Comparison of ENCODE assay signal across 8 cellular contexts in genomic region chrX:47649302-47649701, GRCh38. TPM values are rescaled to one million over a fixed set of nuclear protein-coding genes. Genes with fewer than 3 reads are reported as not detected.
DNase-seq lines count a peak whose midpoint lies in the region; ATAC-seq, FAIRE-seq and TF ChIP-seq lines count a peak whose summit lies in the region.

No MANE protein-coding gene starts in this region.

- CTCF ChIA-PET in PC-3 (lab: Charles Lee), result interaction anchor here (0.6 kb wide), 1 partner anchor 736 kb away, joined by 8 read pairs; no protein-coding TSS in a partner anchor
- CTCF ChIA-PET in endothelial cell of umbilical vein (lab: Charles Lee), result no interaction called here

- peaks cover 48% of the 10 kb centered on the region for H3K79me2 ChIP-seq in DND-41 (ENCODE audit: insufficient read depth, low read length)
- peaks cover 38% of the 10 kb centered on the region for H3K79me2 ChIP-seq in PC-3 (ENCODE audit: low read length)
- H3K79me2 ChIP-seq in endothelial cell of umbilical vein (ENCODE audit: control insufficient read depth, insufficient read depth, low read length), result peaks cover 10% of the 10 kb centered on the region
- H3K79me2 ChIP-seq in trophoblast cell (ENCODE audit: control insufficient read depth, insufficient read depth, low read length, poor library complexity), result peaks cover 3% of the 10 kb centered on the region

- H3K9me2 ChIP-seq in PC-3 (replicated peaks; ENCODE audit: low read length), result no peaks in the 10 kb centered on the region

- no peaks in the 10 kb centered on the region for H3F3A ChIP-seq in PC-3 (ENCODE audit: low read length, unreplicated experiment)

- BruUV-seq in PC-3 (replicated peaks; lab: Mats Ljungman, UMichigan) (no TSS peak), endothelial cell of umbilical vein (replicated peaks; lab: Mats Ljungman, UMichigan) (TSS peak; percentile 35)

- intact Hi-C loops in PC-3 (cut with micrococcal nuclease) (no loop called here), endothelial cell of umbilical vein (cut with micrococcal nuclease) (no loop called here)

- H3K9ac ChIP-seq in DND-41 (ENCODE audit: low read depth, low read length) (peak overlapping the region; percentile 72), PC-3 (ENCODE audit: low read length) (peak overlapping the region; percentile 89), endothelial cell of umbilical vein (replicated peaks; ENCODE audit: extremely low read depth, insufficient read depth, low read length) (peak overlapping the region; percentile 19), trophoblast cell (ENCODE audit: low read length) (no peak overlapping the region)

- H2BK12ac ChIP-seq in trophoblast cell (ENCODE audit: low read length), result no peak overlapping the region

- H4K91ac ChIP-seq in trophoblast cell (ENCODE audit: low read depth, low read length), result no peak overlapping the region

- H3K4me1 ChIP-seq in DND-41 (ENCODE audit: insufficient read depth, low read length) (peaks cover 39% of the 10 kb centered on the region), PC-3 (ENCODE audit: insufficient read depth, low read length) (peaks cover 13% of the 10 kb centered on the region), endothelial cell of umbilical vein (ENCODE audit: control insufficient read depth, extremely low read depth, insufficient read depth, low read length) (peaks cover 14% of the 10 kb centered on the region), trophoblast cell (ENCODE audit: control insufficient read depth in 1 of 2, insufficient read depth in 2 of 2, low read length in 2 of 2) (peaks cover 4 to 6% of the 10 kb centered on the region in 2 experiments)

- H3K27me3 ChIP-seq in DND-41 (ENCODE audit: insufficient read depth, low read length, poor library complexity) (no peaks in the 10 kb centered on the region), PC-3 (ENCODE audit: low read length) (no peaks in the 10 kb centered on the region), endothelial cell of umbilical vein (ENCODE audit: control insufficient read depth in 2 of 2, insufficient read depth in 2 of 2, low read length in 2 of 2) (no peaks in the 10 kb centered on the region), trophoblast cell (ENCODE audit: insufficient read depth, low read length) (no peaks in the 10 kb centered on the region)

- no peak overlapping the region for H3K23ac ChIP-seq in trophoblast cell (ENCODE audit: low read length)

- H4K20me1 ChIP-seq in DND-41 (ENCODE audit: insufficient read depth, low read length) (no peaks in the 10 kb centered on the region), PC-3 (ENCODE audit: low read length) (no peaks in the 10 kb centered on the region), endothelial cell of umbilical vein (replicated peaks; ENCODE audit: control insufficient read depth, extremely low read depth, insufficient read depth, low read length) (no peaks in the 10 kb centered on the region)

- H4K8ac ChIP-seq in trophoblast cell (ENCODE audit: low read depth, low read length), result no peak overlapping the region

- H3K27ac ChIP-seq in DND-41 (ENCODE audit: low read length) (peak overlapping the region; percentile 67), PC-3 (ENCODE audit: low read length) (no peak overlapping the region), endothelial cell of umbilical vein (ENCODE audit: insufficient read depth, low read depth, low read length) (no peak overlapping the region), trophoblast cell (ENCODE audit: low read depth, low read length) (no peak overlapping the region)

- H3K79me1 ChIP-seq in trophoblast cell (ENCODE audit: low read length), result peaks cover 6% of the 10 kb centered on the region

- H3K36me3 ChIP-seq in DND-41 (ENCODE audit: insufficient read depth, low read length), result peaks cover 41% of the 10 kb centered on the region
- H3K36me3 ChIP-seq in PC-3 (ENCODE audit: low read depth, low read length), result peaks cover 7% of the 10 kb centered on the region
- peaks cover 2 to 3% of the 10 kb centered on the region in 2 experiments for H3K36me3 ChIP-seq in endothelial cell of umbilical vein (ENCODE audit: control insufficient read depth in 2 of 2, extremely low read depth in 1 of 2, insufficient read depth in 2 of 2, low read length in 2 of 2)
- peaks cover 0 to 2% of the 10 kb centered on the region in 2 experiments for H3K36me3 ChIP-seq in trophoblast cell (ENCODE audit: control insufficient read depth in 1 of 2, insufficient read depth in 2 of 2, low read length in 2 of 2)

- H3K4me2 ChIP-seq in DND-41 (ENCODE audit: insufficient read depth, low read length), result peak overlapping the region; percentile 86
- peak overlapping the region; percentile 99 for H3K4me2 ChIP-seq in PC-3 (ENCODE audit: low read length)
- peak overlapping the region; percentile 66 for H3K4me2 ChIP-seq in endothelial cell of umbilical vein (ENCODE audit: insufficient read depth, low read length)
- peak overlapping the region; percentile 78 for H3K4me2 ChIP-seq in trophoblast cell (ENCODE audit: low read length)

- H3K18ac ChIP-seq in trophoblast cell (ENCODE audit: low read length), result no peak overlapping the region

- POLR2A ChIA-PET in PC-3 (lab: Charles Lee; ENCODE audit: unreplicated experiment), result no interaction called here
- POLR2A ChIA-PET in endothelial cell of umbilical vein (lab: Charles Lee), result no interaction called here

- no peak overlapping the region for H2BK5ac ChIP-seq in trophoblast cell (ENCODE audit: low read depth, low read length, poor library complexity)

- no peak overlapping the region for H2AK5ac ChIP-seq in trophoblast cell (ENCODE audit: low read length)

- no peak overlapping the region for H2BK120ac ChIP-seq in trophoblast cell (ENCODE audit: insufficient read depth, low read length, poor library complexity)

- ATAC-seq in DND-41 (ENCODE audit: insufficient read depth, low read depth), result no peak
- no peak for ATAC-seq in PC-3
- no peak for ATAC-seq in GM21528 (IDR thresholded peaks at IDR 0.05; ENCODE audit: low FRiP score, unreplicated experiment)
- ATAC-seq in GM19455 (IDR thresholded peaks at IDR 0.05; ENCODE audit: unreplicated experiment), result no peak

- H3K9me1 ChIP-seq in endothelial cell of umbilical vein (replicated peaks; ENCODE audit: control insufficient read depth, extremely low read depth, insufficient read depth, low read length), result no peaks in the 10 kb centered on the region

- no peak overlapping the region for H3K14ac ChIP-seq in trophoblast cell (ENCODE audit: low read length)

- H2AFZ ChIP-seq in DND-41 (ENCODE audit: low read depth, low read length) (no peak overlapping the region), PC-3 (ENCODE audit: low read length) (no peak overlapping the region), endothelial cell of umbilical vein (ENCODE audit: low read depth, low read length) (no peak overlapping the region), trophoblast cell (ENCODE audit: insufficient read depth, low read length, poor library complexity) (no peak overlapping the region)

- DNase-seq in DND-41 (no peak), PC-3 (no peak), endothelial cell of umbilical vein (ENCODE audit: low read depth, low spot score) (no peak), trophoblast cell (no peak), NCI-H146 treated with DMSO at 0.1 percent for 48 hours (lab: John Stamatoyannopoulos, UW; ENCODE audit: unreplicated experiment) (no peak), inferior parietal cortex (ENCODE audit: extremely low spot score) (no peak)

- dilution Hi-C loops in endothelial cell of umbilical vein (cut with MboI; ENCODE audit: extremely low pct_ligation_motif_present, low sequenced_read_pairs), result no loop called here

- FAIRE-seq in endothelial cell of umbilical vein (lab: Jason Lieb, UNC), result no peak

- no peak overlapping the region for H4K12ac ChIP-seq in trophoblast cell (ENCODE audit: low read depth, low read length)

- no peak overlapping the region for H3K4ac ChIP-seq in trophoblast cell (ENCODE audit: low read depth, low read length)

- H3K9me3 ChIP-seq in DND-41 (ENCODE audit: insufficient read depth, low read length, severe bottlenecking), result no peaks in the 10 kb centered on the region
- no peaks in the 10 kb centered on the region for H3K9me3 ChIP-seq in PC-3 (ENCODE audit: low read length)
- no peaks in the 10 kb centered on the region for H3K9me3 ChIP-seq in endothelial cell of umbilical vein (replicated peaks; ENCODE audit: control insufficient read depth, insufficient read depth, low read length)
- no peaks in the 10 kb centered on the region for H3K9me3 ChIP-seq in trophoblast cell (ENCODE audit: insufficient read depth, low read depth, low read length)

- WGBS in trophoblast cell (ENCODE audit: extremely low coverage, insufficient coverage, insufficient read length), result no CpG with 5 or more reads among the region's 7 CpGs

- TF ChIP-seq CTCF in DND-41 (IDR thresholded peaks at IDR 0.05; ENCODE audit: borderline replicate concordance, extremely low read depth, low read length, poor library complexity, severe bottlenecking) (no peak), PC-3 (conservative IDR thresholded peaks at IDR 0.05; ENCODE audit: low read depth, low read length) (no peak), endothelial cell of umbilical vein (IDR thresholded peaks at IDR 0.05; ENCODE audit: extremely low read depth in 1 of 2, insufficient read depth in 1 of 2, low read depth in 1 of 2, low read length in 2 of 2) (no peak)

- TF ChIP-seq POLR2A in endothelial cell of umbilical vein (IDR thresholded peaks at IDR 0.05; ENCODE audit: low read depth, low read length), result no peak

- H3K4me3 ChIP-seq in DND-41 (ENCODE audit: low read depth in 1 of 2, low read length in 2 of 2), result peak overlapping the region; percentile 28 to 76; a peak in 3 of 4 replicates
- peak overlapping the region; percentile 91 for H3K4me3 ChIP-seq in PC-3 (ENCODE audit: low read length)
- H3K4me3 ChIP-seq in endothelial cell of umbilical vein (replicated peaks in 1 of 3; ENCODE audit: insufficient read depth in 1 of 3, low read depth in 1 of 3, low read length in 3 of 3), result peak overlapping the region in 2 of 3 experiments; percentile 56 to 88
- H3K4me3 ChIP-seq in trophoblast cell (ENCODE audit: low read depth, low read length), result no peak overlapping the region

RNA-seq across cellular contexts. Expression of gene ELK1, which starts 1.1 kb away (rescaled TPM):
- total RNA-seq in PC-3 (2014; rRNA removed) (59.0 and 63.1 TPM in 2 replicates), endothelial cell of umbilical vein (27.5 and 28.7 TPM in 2 replicates)
- 18.3 and 21.0 TPM in 2 replicates for polyA plus RNA-seq in endothelial cell of umbilical vein
- 12.1 and 15.2 TPM in 2 replicates for polyA plus RNA-seq in endothelial cell of umbilical vein (2011; cell fraction: cytosol; rRNA removed)
- 9.7 and 9.8 TPM in 2 replicates for polyA plus RNA-seq in endothelial cell of umbilical vein (2011; cell fraction: nucleus; rRNA removed)
- polyA plus RNA-seq in endothelial cell of umbilical vein (2012), result 15.9 and 19.6 TPM in 2 replicates
- 11.5 and 16.5 TPM in 2 replicates for polyA minus RNA-seq in endothelial cell of umbilical vein
- 32.8 TPM for polyA minus RNA-seq in endothelial cell of umbilical vein (2011; cell fraction: cytosol; rRNA and poly(A)+ RNA removed)
- 7.5 and 9.6 TPM in 2 replicates for polyA minus RNA-seq in endothelial cell of umbilical vein (2011; cell fraction: nucleus; rRNA and poly(A)+ RNA removed)
- 25.3 and 26.6 TPM in 2 replicates for polyA plus RNA-seq in trophoblast cell (2013)

RNA-seq across cellular contexts. Expression of gene UXT, which starts 9.7 kb away (rescaled TPM):
- 143 and 144 TPM in 2 replicates for total RNA-seq in PC-3 (2014; rRNA removed)
- 91.2 and 95.7 TPM in 2 replicates for total RNA-seq in endothelial cell of umbilical vein
- 153 and 164 TPM in 2 replicates for polyA plus RNA-seq in endothelial cell of umbilical vein
- 87.8 and 115 TPM in 2 replicates for polyA plus RNA-seq in endothelial cell of umbilical vein (2011; cell fraction: cytosol; rRNA removed)
- 45.8 and 62.3 TPM in 2 replicates for polyA plus RNA-seq in endothelial cell of umbilical vein (2011; cell fraction: nucleus; rRNA removed)
- 131 and 133 TPM in 2 replicates for polyA plus RNA-seq in endothelial cell of umbilical vein (2012)
- 32.0 and 35.6 TPM in 2 replicates for polyA minus RNA-seq in endothelial cell of umbilical vein
- 102 TPM for polyA minus RNA-seq in endothelial cell of umbilical vein (2011; cell fraction: cytosol; rRNA and poly(A)+ RNA removed)
- polyA minus RNA-seq in endothelial cell of umbilical vein (2011; cell fraction: nucleus; rRNA and poly(A)+ RNA removed), result 22.1 and 30.6 TPM in 2 replicates
- polyA plus RNA-seq in trophoblast cell (2013), result 90.1 and 93.3 TPM in 2 replicates

RNA-seq across cellular contexts. Expression of gene CFP, which starts 19.6 kb away (rescaled TPM):
- 0.12 and 1.9 TPM in 2 replicates for total RNA-seq in PC-3 (2014; rRNA removed)
- total RNA-seq in endothelial cell of umbilical vein, result 1.00 and 1.9 TPM in 2 replicates
- 0.62 and 0.69 TPM in 2 replicates for polyA plus RNA-seq in endothelial cell of umbilical vein
- polyA plus RNA-seq in endothelial cell of umbilical vein (2011; cell fraction: cytosol; rRNA removed), result 0.30 and 0.43 TPM in 2 replicates
- 0.61 and 1.1 TPM in 2 replicates for polyA plus RNA-seq in endothelial cell of umbilical vein (2011; cell fraction: nucleus; rRNA removed)
- polyA plus RNA-seq in endothelial cell of umbilical vein (2012), result 1.5 and 5.0 TPM in 2 replicates
- 1.00 and 1.3 TPM in 2 replicates for polyA minus RNA-seq in endothelial cell of umbilical vein
- not detected for polyA minus RNA-seq in endothelial cell of umbilical vein (2011; cell fraction: cytosol; rRNA and poly(A)+ RNA removed)
- polyA minus RNA-seq in endothelial cell of umbilical vein (2011; cell fraction: nucleus; rRNA and poly(A)+ RNA removed), result 0.43 and 0.72 TPM in 2 replicates
- polyA plus RNA-seq in trophoblast cell (2013), result 0.49 and 0.67 TPM in 2 replicates

RNA-seq across cellular contexts. Expression of gene SYN1, which starts 29.6 kb away (rescaled TPM):
- not detected in 2 replicates for total RNA-seq in PC-3 (2014; rRNA removed)
- not detected in 2 replicates for total RNA-seq in endothelial cell of umbilical vein
- not detected in 2 replicates for polyA plus RNA-seq in endothelial cell of umbilical vein
- polyA plus RNA-seq in endothelial cell of umbilical vein (2011; cell fraction: cytosol; rRNA removed), result 0.05 TPM in 1 of 2 replicates, not detected in the other
- polyA plus RNA-seq in endothelial cell of umbilical vein (2011; cell fraction: nucleus; rRNA removed), result not detected in 2 replicates
- polyA plus RNA-seq in endothelial cell of umbilical vein (2012), result 0.09 and 0.20 TPM in 2 replicates
- polyA minus RNA-seq in endothelial cell of umbilical vein, result not detected in 2 replicates
- polyA minus RNA-seq in endothelial cell of umbilical vein (2011; cell fraction: cytosol; rRNA and poly(A)+ RNA removed), result not detected
- polyA minus RNA-seq in endothelial cell of umbilical vein (2011; cell fraction: nucleus; rRNA and poly(A)+ RNA removed), result not detected in 2 replicates
- polyA plus RNA-seq in trophoblast cell (2013), result 5.7 and 6.4 TPM in 2 replicates
